Comparison of ENCODE assay signal across 1 cellular context in genomic region chr9:130212543-130213297, GRCh38.
TF ChIP-seq lines count a peak whose summit lies in the region.

No MANE protein-coding gene starts in this region.

TF ChIP-seq in HepG2, 621 proteins besides CTCF, POLR2A, EP300 and RAD21:
- TF ChIP-seq ZNF768 (CRISPR knock-in tag; IDR thresholded peaks at IDR 0.05) (peak; percentile 97), CEBPB (IDR thresholded peaks at IDR 0.05; ENCODE audit: borderline replicate concordance, low read depth, low read length) (peak; percentile 69; the same call in 1 of the 2 replicates), CEBPG (CRISPR knock-in tag; IDR thresholded peaks at IDR 0.05) (peak; percentile 51; the same call in 1 of the 2 replicates), ARID2 (CRISPR knock-in tag; IDR thresholded peaks at IDR 0.05; ENCODE audit: borderline replicate concordance) (no peak), NR2F6 (IDR thresholded peaks at IDR 0.05) (no peak), NR2F6 (CRISPR knock-in tag; IDR thresholded peaks at IDR 0.05) (no peak), SALL2 (CRISPR knock-in tag; IDR thresholded peaks at IDR 0.05) (no peak), SUZ12 (IDR thresholded peaks at IDR 0.05; ENCODE audit: low read depth, low read length) (no peak)
